ENCODE assay signal across 8 cellular contexts in genomic region chr2:28621172-28622100, GRCh38.
DNase-seq lines count a peak whose midpoint lies in the region; ATAC-seq and TF ChIP-seq lines count a peak whose summit lies in the region.

No MANE protein-coding gene starts in this region.

- no peaks in the 10 kb centered on the region for H3K36me3 ChIP-seq in CD8-positive, alpha-beta memory T cell (ENCODE audit: insufficient read depth, low read length)
- no peaks in the 10 kb centered on the region for H3K36me3 ChIP-seq in Loucy (ENCODE audit: insufficient read depth, low read length)
- no peaks in the 10 kb centered on the region for H3K36me3 ChIP-seq in gastrocnemius medialis

- peaks cover 73 to 95% (median 77%) of the 10 kb centered on the region in 3 donors for H3K4me1 Mint-ChIP-seq in CD8-positive, alpha-beta memory T cell
- H3K4me1 Mint-ChIP-seq in T-helper 2 cell treated with Interferon-gamma antibody and Interleukin-4, amounts not matched to agents 5 μg/mL and 100 μg/mL, for 36 hours (ENCODE audit: low read depth): peaks cover 82% of the 10 kb centered on the region

- POLR2A ChIA-PET in CD8-positive, alpha-beta memory T cell (lab: Charles Lee): interaction anchor here (0.6 to 1.4 kb wide), 2 partner anchors 27 to 82 kb away, joined by 3 to 4 read pairs; no protein-coding TSS in a partner anchor

- peak; percentile 31 to 42 for TF ChIP-seq POLR2A in gastrocnemius medialis (IDR thresholded peaks at IDR 0.05)

- no peaks in the 10 kb centered on the region for H3K27me3 ChIP-seq in CD8-positive, alpha-beta memory T cell (ENCODE audit: insufficient read depth, low read length, poor library complexity, severe bottlenecking)
- H3K27me3 ChIP-seq in Loucy (ENCODE audit: insufficient read depth, low read length, poor library complexity, severe bottlenecking) (no peaks in the 10 kb centered on the region), gastrocnemius medialis (no peaks in the 10 kb centered on the region)

- CTCF ChIA-PET in CD8-positive, alpha-beta memory T cell (lab: Charles Lee): interaction anchor here (4.7 to 6.7 kb wide), 2 partner anchors 27 to 130 kb away, joined by 16 to 50 read pairs; partner anchors contain the start of gene PPP1CB

- ATAC-seq in gastrocnemius medialis: peak; percentile 68 to 93
- ATAC-seq in HG03442 (IDR thresholded peaks at IDR 0.05; ENCODE audit: unreplicated experiment): no peak

- peak overlapping the region; percentile 25 to 90 (median 73) for H3K4me3 Mint-ChIP-seq in CD8-positive, alpha-beta memory T cell
- peak overlapping the region; percentile 76 for H3K4me3 Mint-ChIP-seq in T-helper 2 cell treated with Interferon-gamma antibody and Interleukin-4, amounts not matched to agents 5 μg/mL and 100 μg/mL, for 36 hours

- peak overlapping the region; percentile 96 to 100 (median 99) for H3K27ac Mint-ChIP-seq in CD8-positive, alpha-beta memory T cell
- H3K27ac Mint-ChIP-seq in T-helper 2 cell treated with Interferon-gamma antibody and Interleukin-4, amounts not matched to agents 5 μg/mL and 100 μg/mL, for 36 hours: peak overlapping the region; percentile 99

- peak; percentile 59 to 93 (median 90) for DNase-seq in CD8-positive, alpha-beta memory T cell
- DNase-seq in T-helper 2 cell treated with Interferon-gamma antibody and Interleukin-4, amounts not matched to agents 5 μg/mL and 100 μg/mL, for 36 hours (ENCODE audit: low spot score): peak; percentile 77
- DNase-seq in astrocyte of the spinal cord (ENCODE audit: low read depth, low spot score) (peak; percentile 98), hypothalamus (lab: John Stamatoyannopoulos, UW) (peak in 37 of 51 donors; percentile 10 to 84 (median 48)), gastrocnemius medialis (peak; percentile 75 to 82), NCI-H82 (lab: John Stamatoyannopoulos, UW) (no peak)

- H4K20me1 ChIP-seq in Loucy (ENCODE audit: insufficient read depth, low read length, poor library complexity, severe bottlenecking): no peaks in the 10 kb centered on the region

- H3K9me3 ChIP-seq in CD8-positive, alpha-beta memory T cell (ENCODE audit: low read length): no peaks in the 10 kb centered on the region
- H3K9me3 ChIP-seq in Loucy (ENCODE audit: insufficient read depth, low read depth, low read length): no peaks in the 10 kb centered on the region
- no peaks in the 10 kb centered on the region for H3K9me3 ChIP-seq in gastrocnemius medialis

- peak overlapping the region; percentile 51; the same call in 1 of the 2 replicates for H2AFZ ChIP-seq in Loucy (ENCODE audit: low read length)

- H3K9ac ChIP-seq in Loucy (ENCODE audit: low read depth, low read length, poor library complexity, severe bottlenecking): peak overlapping the region; percentile 55

- in situ Hi-C loops in astrocyte of the spinal cord (cut with HindIII; ENCODE audit: low sequenced_read_pairs) (no loop called here), gastrocnemius medialis (cut with MboI; ENCODE audit: low sequenced_read_pairs in 4 of 4) (no loop called here)

- no peaks in the 10 kb centered on the region for H3K27me3 Mint-ChIP-seq in CD8-positive, alpha-beta memory T cell
- no peaks in the 10 kb centered on the region for H3K27me3 Mint-ChIP-seq in T-helper 2 cell treated with Interferon-gamma antibody and Interleukin-4, amounts not matched to agents 5 μg/mL and 100 μg/mL, for 36 hours (ENCODE audit: low read depth)

- no peaks in the 10 kb centered on the region for H3K9me2 ChIP-seq in Loucy (replicated peaks; ENCODE audit: low read depth, low read length)

- no peaks in the 10 kb centered on the region for H3K79me2 ChIP-seq in Loucy (ENCODE audit: insufficient read depth, low read length)

- peak overlapping the region; percentile 53 for H3K4me3 ChIP-seq in CD8-positive, alpha-beta memory T cell (ENCODE audit: low read length)
- H3K4me3 ChIP-seq in Loucy (ENCODE audit: low read length, poor library complexity, severe bottlenecking): peak overlapping the region; percentile 64
- H3K4me3 ChIP-seq in astrocyte of the spinal cord (ENCODE audit: low read depth, low read length): no peak overlapping the region
- peak overlapping the region in 1 of 4 donors; percentile 0 for H3K4me3 ChIP-seq in gastrocnemius medialis

- no peaks in the 10 kb centered on the region; the same call in 1 of the 2 replicates for H3F3A ChIP-seq in Loucy (ENCODE audit: low read depth)

- H3K36me3 Mint-ChIP-seq in CD8-positive, alpha-beta memory T cell: peaks cover 0 to 4% (median 2%) of the 10 kb centered on the region in 3 donors
- H3K36me3 Mint-ChIP-seq in T-helper 2 cell treated with Interferon-gamma antibody and Interleukin-4, amounts not matched to agents 5 μg/mL and 100 μg/mL, for 36 hours (ENCODE audit: low read depth): peaks cover 1% of the 10 kb centered on the region

- intact Hi-C loops in gastrocnemius medialis (cut with DNase I; ENCODE audit: low total_unique reads): loop anchor here (5.0 kb wide), 1 partner anchor 131 kb away; the partner anchor contains the start of gene PPP1CB

- peaks cover 92% of the 10 kb centered on the region for H3K4me1 ChIP-seq in CD8-positive, alpha-beta memory T cell (ENCODE audit: insufficient read depth, low read length)
- H3K4me1 ChIP-seq in Loucy (ENCODE audit: insufficient read depth, low read length, poor library complexity, severe bottlenecking): peaks cover 66% of the 10 kb centered on the region
- peaks cover 47 to 48% of the 10 kb centered on the region in 2 donors for H3K4me1 ChIP-seq in gastrocnemius medialis

- peak overlapping the region; percentile 83 for H3K4me2 ChIP-seq in Loucy (ENCODE audit: low read depth, low read length, poor library complexity, severe bottlenecking)

- H3K9me3 Mint-ChIP-seq in CD8-positive, alpha-beta memory T cell: peaks cover 0 to 3% (median 0%) of the 10 kb centered on the region in 5 donors
- H3K9me3 Mint-ChIP-seq in T-helper 2 cell treated with Interferon-gamma antibody and Interleukin-4, amounts not matched to agents 5 μg/mL and 100 μg/mL, for 36 hours: peaks cover 5% of the 10 kb centered on the region

- TF ChIP-seq CTCF in Loucy (conservative IDR thresholded peaks at IDR 0.05; ENCODE audit: low read length) (peak; percentile 68), astrocyte of the spinal cord (IDR thresholded peaks at IDR 0.05; ENCODE audit: low read depth, low read length) (peak; percentile 55), gastrocnemius medialis (IDR thresholded peaks at IDR 0.05 in 4 of 5, conservative IDR thresholded peaks at IDR 0.05 in 1 of 5) (peak in 2 of 5 experiments; percentile 4 to 34)

- H3K27ac ChIP-seq in CD8-positive, alpha-beta memory T cell (ENCODE audit: low read depth, low read length): peak overlapping the region; percentile 95
- H3K27ac ChIP-seq in gastrocnemius medialis: peak overlapping the region; percentile 66 to 93 (median 86)
